ENCODE assay signal across 2 cellular contexts in genomic region chr11:63343130-63343529, GRCh38.
A peak's percentile ranks its signal among the peaks of the same experiment; 100 is the strongest.
TF ChIP-seq lines count a peak whose summit lies in the region.

No MANE protein-coding gene starts in this region.

TF ChIP-seq in K562, 482 proteins besides CTCF, POLR2A, EP300 and RAD21:
- TF ChIP-seq CBX3 (IDR thresholded peaks at IDR 0.05; ENCODE audit: borderline replicate concordance in 1 of 2, low read length in 2 of 2): no peak
- no peak for TF ChIP-seq ZBTB7A (IDR thresholded peaks at IDR 0.05; ENCODE audit: borderline replicate concordance, control insufficient read depth, low read depth, low read length)
- TF ChIP-seq, protein P1, sequence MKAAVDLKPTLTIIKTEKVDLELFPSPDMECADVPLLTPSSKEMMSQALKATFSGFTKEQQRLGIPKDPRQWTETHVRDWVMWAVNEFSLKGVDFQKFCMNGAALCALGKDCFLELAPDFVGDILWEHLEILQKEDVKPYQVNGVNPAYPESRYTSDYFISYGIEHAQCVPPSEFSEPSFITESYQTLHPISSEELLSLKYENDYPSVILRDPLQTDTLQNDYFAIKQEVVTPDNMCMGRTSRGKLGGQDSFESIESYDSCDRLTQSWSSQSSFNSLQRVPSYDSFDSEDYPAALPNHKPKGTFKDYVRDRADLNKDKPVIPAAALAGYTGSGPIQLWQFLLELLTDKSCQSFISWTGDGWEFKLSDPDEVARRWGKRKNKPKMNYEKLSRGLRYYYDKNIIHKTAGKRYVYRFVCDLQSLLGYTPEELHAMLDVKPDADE (conservative IDR thresholded peaks at IDR 0.05; ENCODE audit: control insufficient read depth, low read depth, low read length): no peak
- TF ChIP-seq ZNF551 (CRISPR knock-in tag; IDR thresholded peaks at IDR 0.05): no peak
- no peak for TF ChIP-seq STAT5A (IDR thresholded peaks at IDR 0.05; ENCODE audit: borderline replicate concordance, low read length)
- TF ChIP-seq HMG20A (CRISPR knock-in tag; conservative IDR thresholded peaks at IDR 0.05): no peak
- TF ChIP-seq, protein P2, sequence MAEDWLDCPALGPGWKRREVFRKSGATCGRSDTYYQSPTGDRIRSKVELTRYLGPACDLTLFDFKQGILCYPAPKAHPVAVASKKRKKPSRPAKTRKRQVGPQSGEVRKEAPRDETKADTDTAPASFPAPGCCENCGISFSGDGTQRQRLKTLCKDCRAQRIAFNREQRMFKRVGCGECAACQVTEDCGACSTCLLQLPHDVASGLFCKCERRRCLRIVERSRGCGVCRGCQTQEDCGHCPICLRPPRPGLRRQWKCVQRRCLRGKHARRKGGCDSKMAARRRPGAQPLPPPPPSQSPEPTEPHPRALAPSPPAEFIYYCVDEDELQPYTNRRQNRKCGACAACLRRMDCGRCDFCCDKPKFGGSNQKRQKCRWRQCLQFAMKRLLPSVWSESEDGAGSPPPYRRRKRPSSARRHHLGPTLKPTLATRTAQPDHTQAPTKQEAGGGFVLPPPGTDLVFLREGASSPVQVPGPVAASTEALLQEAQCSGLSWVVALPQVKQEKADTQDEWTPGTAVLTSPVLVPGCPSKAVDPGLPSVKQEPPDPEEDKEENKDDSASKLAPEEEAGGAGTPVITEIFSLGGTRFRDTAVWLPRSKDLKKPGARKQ (CRISPR knock-in tag; IDR thresholded peaks at IDR 0.05): no peak
- TF ChIP-seq ETV6 (IDR thresholded peaks at IDR 0.05; ENCODE audit: borderline replicate concordance in 1 of 2, low read depth in 2 of 2, low read length in 1 of 2): no peak
- no peak for TF ChIP-seq ETV6 (CRISPR knock-in tag; IDR thresholded peaks at IDR 0.05; ENCODE audit: borderline replicate concordance)
- TF ChIP-seq ZNF780A (CRISPR knock-in tag; IDR thresholded peaks at IDR 0.05): no peak
- TF ChIP-seq, protein P3, sequence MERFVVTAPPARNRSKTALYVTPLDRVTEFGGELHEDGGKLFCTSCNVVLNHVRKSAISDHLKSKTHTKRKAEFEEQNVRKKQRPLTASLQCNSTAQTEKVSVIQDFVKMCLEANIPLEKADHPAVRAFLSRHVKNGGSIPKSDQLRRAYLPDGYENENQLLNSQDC (CRISPR knock-in tag; IDR thresholded peaks at IDR 0.05): no peak
- no peak for TF ChIP-seq POLR3G (IDR thresholded peaks at IDR 0.05; ENCODE audit: extremely low read depth, insufficient read length, insufficient replicate concordance)
- TF ChIP-seq, protein P4, sequence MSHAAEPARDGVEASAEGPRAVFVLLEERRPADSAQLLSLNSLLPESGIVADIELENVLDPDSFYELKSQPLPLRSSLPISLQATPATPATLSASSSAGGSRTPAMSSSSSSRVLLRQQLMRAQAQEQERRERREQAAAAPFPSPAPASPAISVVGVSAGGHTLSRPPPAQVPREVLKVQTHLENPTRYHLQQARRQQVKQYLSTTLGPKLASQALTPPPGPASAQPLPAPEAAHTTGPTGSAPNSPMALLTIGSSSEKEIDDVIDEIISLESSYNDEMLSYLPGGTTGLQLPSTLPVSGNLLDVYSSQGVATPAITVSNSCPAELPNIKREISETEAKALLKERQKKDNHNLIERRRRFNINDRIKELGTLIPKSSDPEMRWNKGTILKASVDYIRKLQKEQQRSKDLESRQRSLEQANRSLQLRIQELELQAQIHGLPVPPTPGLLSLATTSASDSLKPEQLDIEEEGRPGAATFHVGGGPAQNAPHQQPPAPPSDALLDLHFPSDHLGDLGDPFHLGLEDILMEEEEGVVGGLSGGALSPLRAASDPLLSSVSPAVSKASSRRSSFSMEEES (CRISPR knock-in tag; IDR thresholded peaks at IDR 0.05): no peak
- TF ChIP-seq C11orf30 (IDR thresholded peaks at IDR 0.05; ENCODE audit: low read depth): peak; percentile 81
- no peak for TF ChIP-seq MTF1 (CRISPR knock-in tag; IDR thresholded peaks at IDR 0.05; ENCODE audit: borderline replicate concordance)
- no peak for TF ChIP-seq ZNF668 (CRISPR knock-in tag; IDR thresholded peaks at IDR 0.05)
- no peak for TF ChIP-seq ELF2 (CRISPR knock-in tag; IDR thresholded peaks at IDR 0.05)
- no peak for TF ChIP-seq SPI1 (IDR thresholded peaks at IDR 0.05; ENCODE audit: borderline replicate concordance, low read depth, low read length)
- TF ChIP-seq MTA1 (IDR thresholded peaks at IDR 0.05; ENCODE audit: borderline replicate concordance): no peak
- TF ChIP-seq ZNF316 (IDR thresholded peaks at IDR 0.05): peak; percentile 91
- TF ChIP-seq MAFF (IDR thresholded peaks at IDR 0.05; ENCODE audit: low read length): peak; percentile 62
- TF ChIP-seq MAFK (IDR thresholded peaks at IDR 0.05; ENCODE audit: low read length): peak; percentile 55
- TF ChIP-seq MAFG (tag; conservative IDR thresholded peaks at IDR 0.05): peak; percentile 68

TF ChIP-seq in HepG2, 621 proteins besides CTCF, POLR2A, EP300 and RAD21:
- TF ChIP-seq ZFY (CRISPR knock-in tag; IDR thresholded peaks at IDR 0.05) (no peak), JARID2 (CRISPR knock-in tag; IDR thresholded peaks at IDR 0.05; ENCODE audit: insufficient replicate concordance) (no peak), SMAD1 (CRISPR knock-in tag; IDR thresholded peaks at IDR 0.05; ENCODE audit: borderline replicate concordance, low read depth) (no peak), MAFK (conservative IDR thresholded peaks at IDR 0.05 in 1 of 2, IDR thresholded peaks at IDR 0.05 in 1 of 2; ENCODE audit: low read length in 2 of 2) (peak; percentile 90 to 92), STAG1 (CRISPR knock-in tag; IDR thresholded peaks at IDR 0.05) (peak; percentile 24; the same call in 1 of the 2 replicates), MAFF (IDR thresholded peaks at IDR 0.05; ENCODE audit: low read depth, low read length) (peak; percentile 88)
TF ChIP-seq in HepG2: peak in this region for 3.
